Comparison of ENCODE assay signal across 7 cellular contexts in genomic region chr5:131678273-131678672, GRCh38. TPM values are rescaled to one million over a fixed set of nuclear protein-coding genes. Genes with fewer than 3 reads are reported as not detected.
A peak's percentile ranks its signal among the peaks of the same experiment; 100 is the strongest.
DNase-seq lines count a peak whose midpoint lies in the region; ATAC-seq, FAIRE-seq and TF ChIP-seq lines count a peak whose summit lies in the region.
"Not testable (repeated sequence)": the region's sequence is repeated elsewhere in the genome, so short reads cannot be mapped to it uniquely, and the experiment has no call there.

No MANE protein-coding gene starts in this region.

- ATAC-seq in IMR-90 (ENCODE audit: low read depth); Right ventricle myocardium superior (ENCODE audit: poor library complexity): not testable (repeated sequence)

- TF ChIP-seq POLR2A in IMR-90 (IDR thresholded peaks at IDR 0.05; ENCODE audit: low read depth, low read length); H1 (IDR thresholded peaks at IDR 0.05; ENCODE audit: control extremely low read depth in 1 of 2, low read depth in 2 of 2, low read length in 2 of 2): not testable (repeated sequence)

- H3K56ac ChIP-seq in IMR-90 (ENCODE audit: extremely low read depth, insufficient read depth, low read length); H1 (replicated peaks; ENCODE audit: insufficient read length, low read depth, low read length): not testable (repeated sequence)

- not testable (repeated sequence) for H2BK12ac ChIP-seq in H1 (ENCODE audit: low read depth, low read length); mesenchymal stem cell (ENCODE audit: low read length in 2 of 2)

- not testable (repeated sequence) for H2BK5ac ChIP-seq in IMR-90 (ENCODE audit: low read depth, low read length, poor library complexity, severe bottlenecking); H1 (ENCODE audit: low read depth, low read length); mesenchymal stem cell (ENCODE audit: low read depth, low read length, poor library complexity, severe bottlenecking)

- H2AFZ ChIP-seq in IMR-90 (replicated peaks; ENCODE audit: low read length, poor library complexity); H1 (ENCODE audit: low read length); mesenchymal stem cell (ENCODE audit: low read depth, low read length): not testable (repeated sequence)

- not testable (repeated sequence) for TF ChIP-seq RAD21 in IMR-90 (IDR thresholded peaks at IDR 0.05; ENCODE audit: low read length); H1 (IDR thresholded peaks at IDR 0.05 in 1 of 2, conservative IDR thresholded peaks at IDR 0.05 in 1 of 2; ENCODE audit: low read depth in 2 of 2, low read length in 2 of 2)

- H3K9ac ChIP-seq in IMR-90 (ENCODE audit: low read depth, low read length); H1 (replicated peaks in 1 of 4; ENCODE audit: extremely low read depth in 1 of 4, low read depth in 3 of 4, low read length in 3 of 4); mesenchymal stem cell (ENCODE audit: low read length): not testable (repeated sequence)

- intact Hi-C loops in IMR-90 (cut with micrococcal nuclease); Right ventricle myocardium superior (cut with DNase I): not testable (repeated sequence)

- POLR2A ChIA-PET in IMR-90 (lab: Charles Lee; ENCODE audit: unreplicated experiment); H1 (lab: Charles Lee; ENCODE audit: partially characterized antibody): not testable (repeated sequence)

- H3K9me3 ChIP-seq in IMR-90 (ENCODE audit: control insufficient read depth, insufficient read depth, low read length); H1 (ENCODE audit: insufficient read depth in 2 of 2, low read depth in 1 of 2, low read length in 1 of 2); mesenchymal stem cell (ENCODE audit: control insufficient read depth, low read length): not testable (repeated sequence)

- not testable (repeated sequence) for H3K4me1 ChIP-seq in IMR-90 (ENCODE audit: control insufficient read depth, insufficient read depth, low read length); H1 (replicated peaks in 1 of 4; ENCODE audit: control insufficient read depth in 3 of 4, insufficient read depth in 4 of 4, low read length in 3 of 4); mesenchymal stem cell (ENCODE audit: control insufficient read depth, insufficient read depth, low read depth, low read length)

- H3K18ac ChIP-seq in IMR-90 (ENCODE audit: low read depth, low read length); H1 (ENCODE audit: extremely low read depth, low read length); mesenchymal stem cell (ENCODE audit: low read depth in 1 of 2, low read length in 2 of 2): not testable (repeated sequence)

- not testable (repeated sequence) for H3K79me2 ChIP-seq in H1 (ENCODE audit: control insufficient read depth in 1 of 2, insufficient read depth in 2 of 2, low read length in 2 of 2)

- not testable (repeated sequence) for H3K4me2 ChIP-seq in IMR-90 (ENCODE audit: low read depth, low read length); H1 (ENCODE audit: insufficient read depth in 1 of 2, low read depth in 2 of 2, low read length in 2 of 2); mesenchymal stem cell (ENCODE audit: low read length, poor library complexity, severe bottlenecking)

- H4K5ac ChIP-seq in IMR-90 (ENCODE audit: low read depth, low read length); H1 (ENCODE audit: insufficient read length, low read depth, low read length): not testable (repeated sequence)

- peaks cover 22% of the 10 kb centered on the region for H3K36me3 ChIP-seq in IMR-90 (ENCODE audit: control insufficient read depth, insufficient read depth, low read length)
- H3K36me3 ChIP-seq in H1 (ENCODE audit: control insufficient read depth in 2 of 4, insufficient read depth in 4 of 4, low read length in 3 of 4) = peaks cover 0 to 18% (median 4%) of the 10 kb centered on the region in 4 experiments; a peak in 4 of 8 replicates
- H3K36me3 ChIP-seq in mesenchymal stem cell (ENCODE audit: control insufficient read depth in 1 of 2, insufficient read depth in 2 of 2, low read depth in 1 of 2, low read length in 2 of 2) = peaks cover 17 to 83% of the 10 kb centered on the region in 2 experiments

- H3K27me3 ChIP-seq in IMR-90 (ENCODE audit: control insufficient read depth, insufficient read depth, low read length); H1 (replicated peaks in 1 of 4; ENCODE audit: control insufficient read depth in 3 of 4, extremely low read depth in 1 of 4, insufficient read depth in 3 of 4, low read length in 3 of 4); mesenchymal stem cell (ENCODE audit: control insufficient read depth in 1 of 2, insufficient read depth in 1 of 2, low read length in 2 of 2): not testable (repeated sequence)

- dilution Hi-C loops in IMR-90 (cut with HindIII; ENCODE audit: low sequenced_read_pairs, unreplicated experiment) = not testable (repeated sequence)

- TF ChIP-seq CTCF in IMR-90 (conservative IDR thresholded peaks at IDR 0.05; ENCODE audit: low read depth, low read length); H1 (IDR thresholded peaks at IDR 0.05; ENCODE audit: control extremely low read depth in 1 of 3, insufficient read depth in 1 of 3, low read depth in 1 of 3, low read length in 3 of 3): not testable (repeated sequence)

- not testable (repeated sequence) for H2AK5ac ChIP-seq in IMR-90 (ENCODE audit: low read depth, low read length); H1 (ENCODE audit: low read depth, low read length); mesenchymal stem cell (ENCODE audit: low read length, severe bottlenecking)

- H3K79me1 ChIP-seq in IMR-90 (ENCODE audit: low read depth in 1 of 2, low read length in 2 of 2) (peaks cover 12 to 38% of the 10 kb centered on the region in 2 experiments), mesenchymal stem cell (replicated peaks; ENCODE audit: low read length, poor library complexity, severe bottlenecking) (peaks cover 11% of the 10 kb centered on the region)
- H3K79me1 ChIP-seq in H1 (ENCODE audit: low read depth, low read length) = not testable (repeated sequence)

- not testable (repeated sequence) for BruUV-seq in IMR-90 (replicated peaks; lab: Mats Ljungman, UMichigan)

- H3K4ac ChIP-seq in IMR-90 (ENCODE audit: low read depth, low read length); H1 (replicated peaks; ENCODE audit: insufficient read length, low read depth, low read length); mesenchymal stem cell (ENCODE audit: low read depth in 1 of 2, low read length in 2 of 2): not testable (repeated sequence)

- peak; percentile 10 for DNase-seq in IMR-90
- peak; percentile 36 for DNase-seq in amniotic epithelial cell (ENCODE audit: low read depth)
- not testable (repeated sequence) for DNase-seq in H1 (ENCODE audit: low read depth in 1 of 2, low spot score in 2 of 2)
- peak; percentile 12 for DNase-seq in fibroblast of peridontal ligament (ENCODE audit: extremely low read depth)
- DNase-seq in Right ventricle myocardium superior = peak; percentile 51
- peak; percentile 22 for DNase-seq in mesenchymal stem cell
- peak; percentile 16 for DNase-seq in renal cortical epithelial cell (ENCODE audit: low read depth)

- not testable (repeated sequence) for FAIRE-seq in H1 (lab: Jason Lieb, UNC)

- H3K23ac ChIP-seq in IMR-90 (ENCODE audit: low read depth, low read length); H1 (ENCODE audit: insufficient read length); mesenchymal stem cell (ENCODE audit: low read length in 2 of 2): not testable (repeated sequence)

- in situ Hi-C loops in IMR-90 (cut with MboI; ENCODE audit: low sequenced_read_pairs) = not testable (repeated sequence)

- H3K27ac ChIP-seq in IMR-90 (ENCODE audit: insufficient read depth, low read length); H1 (ENCODE audit: low read depth, low read length); mesenchymal stem cell (ENCODE audit: low read length, poor library complexity, severe bottlenecking): not testable (repeated sequence)

- not testable (repeated sequence) for H4K8ac ChIP-seq in IMR-90 (ENCODE audit: low read depth in 2 of 2, low read length in 2 of 2); H1 (ENCODE audit: extremely low read depth, insufficient read depth, low read length); mesenchymal stem cell (ENCODE audit: low read length)

- TF ChIP-seq EP300 in H1 (IDR thresholded peaks at IDR 0.05; ENCODE audit: borderline replicate concordance in 1 of 2, low read depth in 2 of 2, low read length in 2 of 2) = not testable (repeated sequence)

- H3K4me3 ChIP-seq in IMR-90 (ENCODE audit: insufficient read depth, low read depth, low read length); H1 (ENCODE audit: extremely low read depth in 1 of 4, insufficient read depth in 2 of 4, low read depth in 3 of 4, low read length in 4 of 4); mesenchymal stem cell (ENCODE audit: insufficient read depth in 1 of 2, low read depth in 1 of 2, low read length in 2 of 2): not testable (repeated sequence)

- not testable (repeated sequence) for H2AK9ac ChIP-seq in IMR-90 (replicated peaks; ENCODE audit: low read depth, low read length, poor library complexity)

- CTCF ChIA-PET in IMR-90 (lab: Yijun Ruan, JAX) = interaction anchor here (0.7 kb wide), 1 partner anchor 80 kb away, joined by 3 read pairs; no protein-coding TSS in a partner anchor
- CTCF ChIA-PET in H1 (lab: Charles Lee; ENCODE audit: partially characterized antibody) = not testable (repeated sequence)

- H2BK120ac ChIP-seq in IMR-90 (ENCODE audit: low read depth, low read length); H1 (replicated peaks; ENCODE audit: low read depth, low read length); mesenchymal stem cell (ENCODE audit: low read depth, low read length): not testable (repeated sequence)

- H4K91ac ChIP-seq in IMR-90 (ENCODE audit: insufficient read depth, low read depth, low read length); H1 (replicated peaks; ENCODE audit: insufficient read length, low read length); mesenchymal stem cell (ENCODE audit: low read length): not testable (repeated sequence)

- not testable (repeated sequence) for H2BK15ac ChIP-seq in IMR-90 (ENCODE audit: low read depth, low read length); H1 (ENCODE audit: low read length); mesenchymal stem cell (ENCODE audit: low read depth, poor library complexity, severe bottlenecking)

- H3K14ac ChIP-seq in IMR-90 (replicated peaks; ENCODE audit: low read depth, low read length); H1 (ENCODE audit: insufficient read length); mesenchymal stem cell (ENCODE audit: low read length in 2 of 2): not testable (repeated sequence)

- H2BK20ac ChIP-seq in IMR-90 (ENCODE audit: low read depth, low read length); H1 (ENCODE audit: low read length): not testable (repeated sequence)

- WGBS in IMR-90 (ENCODE audit: extremely low coverage in 2 of 2, insufficient read length in 1 of 2), 2 experiments = no CpG with 5 or more reads among the region's 10 CpGs
- WGBS in H1 (ENCODE audit: extremely low coverage in 1 of 2, insufficient coverage in 1 of 2, insufficient read length in 1 of 2, insufficient replicate concordance in 2 of 2, low coverage in 1 of 2, low lambda C conversion rate in 2 of 2, missing lambda C conversion rate in 1 of 2), 2 experiments = 95% methylated on average over 7 of the region's 10 CpGs; no CpG with 5 or more reads in 1 of the 2 experiments
- 100% methylated on average over 6 of the region's 10 CpGs for WGBS in mesenchymal stem cell

- H3K9me1 ChIP-seq in IMR-90 (ENCODE audit: insufficient read depth, low read length) = not testable (repeated sequence)

- H4K20me1 ChIP-seq in IMR-90 (ENCODE audit: insufficient read depth, low read length); H1 (replicated peaks in 1 of 2; ENCODE audit: control insufficient read depth in 1 of 2, insufficient read depth in 2 of 2, low read length in 2 of 2): not testable (repeated sequence)

- H3K23me2 ChIP-seq in H1 (ENCODE audit: low read depth, low read length) = not testable (repeated sequence)

RNA-seq across cellular contexts. Expression of gene RAPGEF6, which starts 43.2 kb away (rescaled TPM):
- total RNA-seq in IMR-90 (2012; rRNA removed) = 18.8 and 30.3 TPM in 2 replicates
- 5.1 and 5.8 TPM in 2 replicates for polyA plus RNA-seq in IMR-90 (2012; rRNA removed)
- 1.2 and 1.6 TPM in 2 replicates for polyA plus RNA-seq in IMR-90 (2012; cell fraction: cytosol; rRNA removed)
- polyA plus RNA-seq in IMR-90 (2012; cell fraction: nucleus; rRNA removed; ENCODE audit: low replicate concordance) = 2.1 and 15.4 TPM in 2 replicates
- total RNA-seq in H1 (2021; fragmentation: NEBNext Ultra II Directional; extraction: Animal tissue kit (Norgen Biotek cat#: 25700)) = 15.8 and 20.0 TPM in 2 replicates
- 2.9 and 4.8 TPM in 2 replicates for polyA plus RNA-seq in H1 (2011; rRNA removed)
- polyA plus RNA-seq in H1 (2011; cell fraction: cytosol; rRNA removed) = 6.1 TPM
- polyA plus RNA-seq in H1 (2011; cell fraction: nucleus; rRNA removed) = 8.9 TPM
- polyA plus RNA-seq in H1 (2012, experiment 1 of 2) = 5.1 to 8.6 TPM (median 6.4 TPM) in 4 replicates
- 0.50 TPM for polyA plus RNA-seq in H1 (2012, experiment 2 of 2)
- 7.2 TPM for polyA plus RNA-seq in H1 (2013, experiment 1 of 2)
- 24.3 TPM for polyA plus RNA-seq in H1 (2013, experiment 2 of 2)
- polyA minus RNA-seq in H1 (2011; rRNA and poly(A)+ RNA removed) = 45.0 and 65.3 TPM in 2 replicates
- 23.0 TPM for polyA minus RNA-seq in H1 (2011; cell fraction: cytosol; rRNA and poly(A)+ RNA removed)
- 74.6 TPM for polyA minus RNA-seq in H1 (2011; cell fraction: nucleus; rRNA and poly(A)+ RNA removed)
- 8.2 TPM for total RNA-seq in Right ventricle myocardium superior
- polyA plus RNA-seq in mesenchymal stem cell (2013, experiment 1 of 2) = 3.1 TPM
- polyA plus RNA-seq in mesenchymal stem cell (2013, experiment 2 of 2) = 3.1 TPM
- 12.7 and 27.8 TPM in 2 replicates for total RNA-seq in renal cortical epithelial cell
